Comparison of ENCODE assay signal across 15 cellular contexts in the genomic region with DNA sequence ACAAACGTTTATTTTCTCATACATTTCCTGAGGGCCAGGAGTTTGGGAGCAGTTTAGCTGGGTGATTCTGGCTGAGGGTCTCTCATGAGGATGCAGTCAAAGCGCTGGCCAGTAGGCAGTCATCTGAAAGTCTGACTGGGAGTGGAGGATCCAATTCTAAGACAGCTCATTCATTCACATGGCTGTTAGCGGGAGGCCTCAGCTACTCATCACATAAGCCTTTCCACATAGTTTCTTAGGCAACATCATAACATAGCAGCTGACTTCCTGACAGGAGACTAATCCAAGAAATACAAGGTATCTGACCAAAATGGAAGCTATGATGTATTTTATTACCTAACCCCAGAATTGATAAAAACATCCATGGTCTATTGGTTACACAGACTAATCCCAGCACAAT. TPM values are rescaled to one million over a fixed set of nuclear protein-coding genes. Genes with fewer than 3 reads are reported as not detected.
A peak's percentile ranks its signal among the peaks of the same experiment; 100 is the strongest.
DNase-seq lines count a peak whose midpoint lies in the region; ATAC-seq and TF ChIP-seq lines count a peak whose summit lies in the region.
"Had no signal": no experiment of that assay in that cellular context is flagged by ENCODE, and none has a peak within 500 bp of the region (broad histone marks: within the 10 kb centered on the region; RNA-seq: fewer than 3 reads in every experiment).

No MANE protein-coding gene starts in this region.

- no peak overlapping the region for H3K23ac ChIP-seq in trophoblast cell (ENCODE audit: low read length)

- no peak overlapping the region for H3K9ac ChIP-seq in OCI-LY1 (ENCODE audit: low read length)
- H3K9ac ChIP-seq in trophoblast cell (ENCODE audit: low read length): no peak overlapping the region

- peaks cover 72% of the 10 kb centered on the region for H3K4me1 ChIP-seq in OCI-LY1 (ENCODE audit: insufficient read depth, low read length, severe bottlenecking)
- no peaks in the 10 kb centered on the region for H3K4me1 ChIP-seq in trophoblast cell (ENCODE audit: control insufficient read depth in 1 of 2, insufficient read depth in 2 of 2, low read length in 2 of 2)
- peaks cover 7 to 38% (median 21%) of the 10 kb centered on the region in 3 donors for H3K4me1 ChIP-seq in esophagus squamous epithelium

- H2AK5ac ChIP-seq in trophoblast cell (ENCODE audit: low read length): no peak overlapping the region

- no peak overlapping the region for H3K14ac ChIP-seq in trophoblast cell (ENCODE audit: low read length)

- H2BK5ac ChIP-seq in trophoblast cell (ENCODE audit: low read depth, low read length, poor library complexity): no peak overlapping the region

- no peak overlapping the region for H4K12ac ChIP-seq in trophoblast cell (ENCODE audit: low read depth, low read length)

- no peak overlapping the region for H4K8ac ChIP-seq in trophoblast cell (ENCODE audit: low read depth, low read length)

- no peaks in the 10 kb centered on the region for H3K27me3 ChIP-seq in OCI-LY1 (ENCODE audit: insufficient read depth, low read length)
- H3K27me3 ChIP-seq in trophoblast cell (ENCODE audit: insufficient read depth, low read length): no peaks in the 10 kb centered on the region
- no peaks in the 10 kb centered on the region for H3K27me3 ChIP-seq in esophagus squamous epithelium
- H3K27me3 ChIP-seq: right atrium auricular region, testis had no signal

- H3K27ac ChIP-seq in OCI-LY1 (ENCODE audit: low read depth, low read length, poor library complexity, severe bottlenecking): peak overlapping the region; percentile 83
- no peak overlapping the region for H3K27ac ChIP-seq in trophoblast cell (ENCODE audit: low read depth, low read length)
- no peak overlapping the region for H3K27ac ChIP-seq in esophagus squamous epithelium
- H3K27ac ChIP-seq: right atrium auricular region, testis had no signal

- H3F3A ChIP-seq in OCI-LY1 (ENCODE audit: insufficient read depth, low read length): no peaks in the 10 kb centered on the region

- no peaks in the 10 kb centered on the region for H3K9me2 ChIP-seq in OCI-LY1 (ENCODE audit: low read depth, low read length)

- no peak overlapping the region for H2BK120ac ChIP-seq in trophoblast cell (ENCODE audit: insufficient read depth, low read length, poor library complexity)

- no peak overlapping the region for H4K91ac ChIP-seq in trophoblast cell (ENCODE audit: low read depth, low read length)

- no peak overlapping the region for H3K4me3 ChIP-seq in OCI-LY1 (ENCODE audit: low read depth, low read length, poor library complexity, severe bottlenecking)
- no peak overlapping the region for H3K4me3 ChIP-seq in epithelial cell of esophagus (ENCODE audit: low read length)
- H3K4me3 ChIP-seq in trophoblast cell (ENCODE audit: low read depth, low read length): no peak overlapping the region
- no peak overlapping the region for H3K4me3 ChIP-seq in esophagus squamous epithelium
- H3K4me3 ChIP-seq: right atrium auricular region, testis had no signal

- no peaks in the 10 kb centered on the region for H4K20me1 ChIP-seq in OCI-LY1 (ENCODE audit: insufficient read depth, low read length)

- no peak for TF ChIP-seq POLR2A in esophagus squamous epithelium (IDR thresholded peaks at IDR 0.05)

- peaks cover under 1% of the 10 kb centered on the region; the same call in 1 of the 2 replicates for H3K36me3 ChIP-seq in OCI-LY1 (ENCODE audit: insufficient read depth, low read length)
- H3K36me3 ChIP-seq in trophoblast cell (ENCODE audit: control insufficient read depth in 1 of 2, insufficient read depth in 2 of 2, low read length in 2 of 2): no peaks in the 10 kb centered on the region
- no peaks in the 10 kb centered on the region for H3K36me3 ChIP-seq in esophagus squamous epithelium
- H3K36me3 ChIP-seq: right atrium auricular region had no signal

- H2AFZ ChIP-seq in OCI-LY1 (ENCODE audit: low read length) (no peak overlapping the region), trophoblast cell (ENCODE audit: insufficient read depth, low read length, poor library complexity) (no peak overlapping the region)

- H3K18ac ChIP-seq in trophoblast cell (ENCODE audit: low read length): no peak overlapping the region

- intact Hi-C loops in esophagus squamous epithelium (cut with DNase I): no loop called here

- no peak overlapping the region for H3K4ac ChIP-seq in trophoblast cell (ENCODE audit: low read depth, low read length)

- H3K9me3 ChIP-seq in OCI-LY1 (ENCODE audit: low read length) (no peaks in the 10 kb centered on the region), trophoblast cell (ENCODE audit: insufficient read depth, low read depth, low read length) (no peaks in the 10 kb centered on the region), esophagus squamous epithelium (no peaks in the 10 kb centered on the region)
- H3K9me3 ChIP-seq: right atrium auricular region, testis had no signal

- no peak for ATAC-seq in GM18907 (IDR thresholded peaks at IDR 0.05; ENCODE audit: unreplicated experiment)
- ATAC-seq: activated CD8-positive, alpha-beta memory T cell treated with anti-CD3 and anti-CD28 coated beads, Interleukin-2, amount 10 ng/mL, durations not matched to agents 7 days and 5 days had no signal

- WGBS in trophoblast cell (ENCODE audit: extremely low coverage, insufficient coverage, insufficient read length): no CpG with 5 or more reads among the region's 3 CpGs
- 75 to 77% methylated on average over 3 of the region's 3 CpGs for WGBS in esophagus squamous epithelium, 2 donors

- H3K79me2 ChIP-seq in OCI-LY1 (ENCODE audit: insufficient read depth, low read length) (peaks cover 19% of the 10 kb centered on the region), trophoblast cell (ENCODE audit: control insufficient read depth, insufficient read depth, low read length, poor library complexity) (peaks cover 6% of the 10 kb centered on the region)

- peaks cover 6% of the 10 kb centered on the region for H3K79me1 ChIP-seq in trophoblast cell (ENCODE audit: low read length)

- H3K4me2 ChIP-seq in OCI-LY1 (ENCODE audit: low read length) (no peak overlapping the region), trophoblast cell (ENCODE audit: low read length) (no peak overlapping the region)

- TF ChIP-seq CTCF in OCI-LY1 (IDR thresholded peaks at IDR 0.05; ENCODE audit: low read length) (no peak), epithelial cell of esophagus (IDR thresholded peaks at IDR 0.05; ENCODE audit: insufficient read depth, low read depth, low read length, missing control alignments) (no peak), esophagus squamous epithelium (IDR thresholded peaks at IDR 0.05) (no peak)

- no peak overlapping the region for H2BK12ac ChIP-seq in trophoblast cell (ENCODE audit: low read length)

- DNase-seq in NOMO-1 treated with DMSO at 0.1 percent for 48 hours (lab: John Stamatoyannopoulos, UW; ENCODE audit: unreplicated experiment) (peak; percentile 16), NOMO-1 treated with dmso at 0.1 percent for 144 hours (lab: John Stamatoyannopoulos, UW; ENCODE audit: unreplicated experiment) (no peak), epithelial cell of esophagus (ENCODE audit: low read depth) (peak; percentile 72), trophoblast cell (peak; percentile 34 to 65), Kasumi-1 (lab: John Stamatoyannopoulos, UW) (no peak), esophagus squamous epithelium (lab: John Stamatoyannopoulos, UW) (no peak)
- DNase-seq: activated CD8-positive, alpha-beta memory T cell treated with anti-CD3 and anti-CD28 coated beads, Interleukin-2, amount 10 ng/mL, durations not matched to agents 7 days and 5 days; activated naive CD8-positive, alpha-beta T cell treated with anti-CD3 and anti-CD28 coated beads, Interleukin-2, amount 10 ng/mL, durations not matched to agents 7 days and 5 days; effector CD8-positive, alpha-beta T cell; NCI-H1105 treated with DMSO at 0.1 percent for 48 hours; NCI-H748 treated with DMSO at 0.1 percent for 48 hours; testis had no signal

RNA-seq across cellular contexts. Expression of gene MRPL44, which starts 2.9 kb away (rescaled TPM):
- 28.2 and 28.9 TPM in 2 replicates for polyA plus RNA-seq in trophoblast cell (2013)
- 10 to 100 TPM; 18.5 to 35.6 (median 23.5) TPM for total RNA-seq in esophagus squamous epithelium

RNA-seq across cellular contexts. Expression of gene WDFY1, which starts 9.3 kb away (rescaled TPM):
- polyA plus RNA-seq in trophoblast cell (2013): 27.3 and 28.3 TPM in 2 replicates
- 10 to 100 TPM; 13.8 to 36.4 (median 21.3) TPM for total RNA-seq in esophagus squamous epithelium

Comparison
In these comparisons a context has a peak if more than half of its experiments do, and no peak if none do; other contexts are left out.
1. DNase-seq: peak in NOMO-1 treated with DMSO at 0.1 percent for 48 hours (single experiment), epithelial cell of esophagus (single experiment) and trophoblast cell (2 of 2); none in NOMO-1 treated with dmso at 0.1 percent for 144 hours (single experiment), Kasumi-1 (0 of 2) and esophagus squamous epithelium (single experiment).